In the genomic region with DNA sequence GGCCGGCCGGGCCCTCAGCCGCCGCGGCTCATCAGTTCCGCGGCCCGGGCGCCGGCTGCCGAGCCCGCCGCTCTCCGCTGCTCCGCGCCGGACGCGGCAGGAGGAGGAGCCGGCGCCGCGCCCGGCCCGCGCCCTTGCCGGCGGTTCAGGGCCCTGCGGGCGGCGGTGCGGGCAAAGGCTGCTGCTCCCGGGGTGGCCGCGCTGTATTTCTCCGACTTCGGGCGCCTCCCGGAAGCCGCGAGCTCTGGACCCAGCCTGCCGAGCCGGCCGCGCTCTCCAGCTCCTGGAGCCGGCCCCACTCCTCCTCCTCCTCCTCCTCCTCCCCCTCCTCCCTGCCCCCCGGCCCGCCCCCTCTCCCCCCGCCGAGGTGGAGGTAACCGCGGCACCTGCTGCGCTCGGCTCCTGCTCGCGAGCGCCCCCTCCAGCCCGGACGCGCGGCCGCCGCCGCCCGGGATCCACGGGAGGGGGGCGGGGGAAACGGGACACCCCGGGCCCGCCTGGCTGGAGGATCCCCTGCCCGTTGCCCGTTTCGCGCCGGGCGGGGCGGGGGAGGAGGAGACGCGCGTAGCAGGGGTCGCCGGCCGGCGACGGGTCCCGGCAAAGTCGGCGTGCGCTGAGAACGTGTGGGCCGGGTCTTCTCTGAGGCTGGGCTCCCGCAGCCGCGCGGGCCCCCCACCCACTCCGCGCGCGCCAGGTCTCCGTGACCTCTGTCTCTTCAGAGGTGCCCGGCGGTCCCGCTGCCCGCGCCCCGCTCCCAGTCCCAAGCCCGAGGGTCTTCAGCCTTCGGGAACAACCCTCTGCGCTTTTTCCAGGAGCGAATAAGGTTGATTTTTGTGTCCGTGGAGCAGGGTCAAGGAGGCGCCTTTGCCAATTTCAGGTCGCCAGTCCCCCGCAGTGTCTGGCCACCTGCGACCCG, we compare ENCODE assay signal across 1 cellular context.
TF ChIP-seq lines count a peak whose summit lies in the region.

A gene with protein sequence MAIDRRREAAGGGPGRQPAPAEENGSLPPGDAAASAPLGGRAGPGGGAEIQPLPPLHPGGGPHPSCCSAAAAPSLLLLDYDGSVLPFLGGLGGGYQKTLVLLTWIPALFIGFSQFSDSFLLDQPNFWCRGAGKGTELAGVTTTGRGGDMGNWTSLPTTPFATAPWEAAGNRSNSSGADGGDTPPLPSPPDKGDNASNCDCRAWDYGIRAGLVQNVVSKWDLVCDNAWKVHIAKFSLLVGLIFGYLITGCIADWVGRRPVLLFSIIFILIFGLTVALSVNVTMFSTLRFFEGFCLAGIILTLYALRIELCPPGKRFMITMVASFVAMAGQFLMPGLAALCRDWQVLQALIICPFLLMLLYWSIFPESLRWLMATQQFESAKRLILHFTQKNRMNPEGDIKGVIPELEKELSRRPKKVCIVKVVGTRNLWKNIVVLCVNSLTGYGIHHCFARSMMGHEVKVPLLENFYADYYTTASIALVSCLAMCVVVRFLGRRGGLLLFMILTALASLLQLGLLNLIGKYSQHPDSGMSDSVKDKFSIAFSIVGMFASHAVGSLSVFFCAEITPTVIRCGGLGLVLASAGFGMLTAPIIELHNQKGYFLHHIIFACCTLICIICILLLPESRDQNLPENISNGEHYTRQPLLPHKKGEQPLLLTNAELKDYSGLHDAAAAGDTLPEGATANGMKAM (minus strand): TSS at position 257 of the 916 bp plus-strand sequence. CDS start 491 bp downstream, outside the sequence.

TF ChIP-seq in K562, 482 proteins besides CTCF, POLR2A, EP300 and RAD21 (continued from another document and continues in another):
- TF ChIP-seq, protein P1, sequence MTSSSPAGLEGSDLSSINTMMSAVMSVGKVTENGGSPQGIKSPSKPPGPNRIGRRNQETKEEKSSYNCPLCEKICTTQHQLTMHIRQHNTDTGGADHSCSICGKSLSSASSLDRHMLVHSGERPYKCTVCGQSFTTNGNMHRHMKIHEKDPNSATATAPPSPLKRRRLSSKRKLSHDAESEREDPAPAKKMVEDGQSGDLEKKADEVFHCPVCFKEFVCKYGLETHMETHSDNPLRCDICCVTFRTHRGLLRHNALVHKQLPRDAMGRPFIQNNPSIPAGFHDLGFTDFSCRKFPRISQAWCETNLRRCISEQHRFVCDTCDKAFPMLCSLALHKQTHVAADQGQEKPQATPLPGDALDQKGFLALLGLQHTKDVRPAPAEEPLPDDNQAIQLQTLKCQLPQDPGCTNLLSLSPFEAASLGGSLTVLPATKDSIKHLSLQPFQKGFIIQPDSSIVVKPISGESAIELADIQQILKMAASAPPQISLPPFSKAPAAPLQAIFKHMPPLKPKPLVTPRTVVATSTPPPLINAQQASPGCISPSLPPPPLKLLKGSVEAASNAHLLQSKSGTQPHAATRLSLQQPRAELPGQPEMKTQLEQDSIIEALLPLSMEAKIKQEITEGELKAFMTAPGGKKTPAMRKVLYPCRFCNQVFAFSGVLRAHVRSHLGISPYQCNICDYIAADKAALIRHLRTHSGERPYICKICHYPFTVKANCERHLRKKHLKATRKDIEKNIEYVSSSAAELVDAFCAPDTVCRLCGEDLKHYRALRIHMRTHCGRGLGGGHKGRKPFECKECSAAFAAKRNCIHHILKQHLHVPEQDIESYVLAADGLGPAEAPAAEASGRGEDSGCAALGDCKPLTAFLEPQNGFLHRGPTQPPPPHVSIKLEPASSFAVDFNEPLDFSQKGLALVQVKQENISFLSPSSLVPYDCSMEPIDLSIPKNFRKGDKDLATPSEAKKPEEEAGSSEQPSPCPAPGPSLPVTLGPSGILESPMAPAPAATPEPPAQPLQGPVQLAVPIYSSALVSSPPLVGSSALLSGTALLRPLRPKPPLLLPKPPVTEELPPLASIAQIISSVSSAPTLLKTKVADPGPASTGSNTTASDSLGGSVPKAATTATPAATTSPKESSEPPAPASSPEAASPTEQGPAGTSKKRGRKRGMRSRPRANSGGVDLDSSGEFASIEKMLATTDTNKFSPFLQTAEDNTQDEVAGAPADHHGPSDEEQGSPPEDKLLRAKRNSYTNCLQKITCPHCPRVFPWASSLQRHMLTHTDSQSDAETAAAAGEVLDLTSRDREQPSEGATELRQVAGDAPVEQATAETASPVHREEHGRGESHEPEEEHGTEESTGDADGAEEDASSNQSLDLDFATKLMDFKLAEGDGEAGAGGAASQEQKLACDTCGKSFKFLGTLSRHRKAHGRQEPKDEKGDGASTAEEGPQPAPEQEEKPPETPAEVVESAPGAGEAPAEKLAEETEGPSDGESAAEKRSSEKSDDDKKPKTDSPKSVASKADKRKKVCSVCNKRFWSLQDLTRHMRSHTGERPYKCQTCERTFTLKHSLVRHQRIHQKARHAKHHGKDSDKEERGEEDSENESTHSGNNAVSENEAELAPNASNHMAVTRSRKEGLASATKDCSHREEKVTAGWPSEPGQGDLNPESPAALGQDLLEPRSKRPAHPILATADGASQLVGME (CRISPR knock-in tag; IDR thresholded peaks at IDR 0.05): no peak
- TF ChIP-seq BCL6 (CRISPR knock-in tag; IDR thresholded peaks at IDR 0.05): no peak
- no peak for TF ChIP-seq WHSC1 (IDR thresholded peaks at IDR 0.05; ENCODE audit: low read length)
- TF ChIP-seq CREB1 (IDR thresholded peaks at IDR 0.05): no peak; the same call in 1 of the 2 replicates
- peak; percentile 61; the same call in 1 of the 2 replicates for TF ChIP-seq CREB1 (CRISPR knock-in tag; IDR thresholded peaks at IDR 0.05)
- TF ChIP-seq, protein P2, sequence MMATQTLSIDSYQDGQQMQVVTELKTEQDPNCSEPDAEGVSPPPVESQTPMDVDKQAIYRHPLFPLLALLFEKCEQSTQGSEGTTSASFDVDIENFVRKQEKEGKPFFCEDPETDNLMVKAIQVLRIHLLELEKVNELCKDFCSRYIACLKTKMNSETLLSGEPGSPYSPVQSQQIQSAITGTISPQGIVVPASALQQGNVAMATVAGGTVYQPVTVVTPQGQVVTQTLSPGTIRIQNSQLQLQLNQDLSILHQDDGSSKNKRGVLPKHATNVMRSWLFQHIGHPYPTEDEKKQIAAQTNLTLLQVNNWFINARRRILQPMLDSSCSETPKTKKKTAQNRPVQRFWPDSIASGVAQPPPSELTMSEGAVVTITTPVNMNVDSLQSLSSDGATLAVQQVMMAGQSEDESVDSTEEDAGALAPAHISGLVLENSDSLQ (IDR thresholded peaks at IDR 0.05): no peak
- TF ChIP-seq MAZ (CRISPR knock-in tag; conservative IDR thresholded peaks at IDR 0.05 in 1 of 2, IDR thresholded peaks at IDR 0.05 in 1 of 2): peak; percentile 83 to 86
- TF ChIP-seq NR2C1 (IDR thresholded peaks at IDR 0.05): no peak
- no peak for TF ChIP-seq NR2C1 (tag; IDR thresholded peaks at IDR 0.05)
- no peak for TF ChIP-seq ZBTB12 (CRISPR knock-in tag; IDR thresholded peaks at IDR 0.05)
- TF ChIP-seq RBM25 (IDR thresholded peaks at IDR 0.05; ENCODE audit: low read depth, low read length, severe bottlenecking): peak; percentile 19
- TF ChIP-seq TEAD4 (IDR thresholded peaks at IDR 0.05; ENCODE audit: low read length): no peak
- no peak for TF ChIP-seq TEAD4 (CRISPR knock-in tag; IDR thresholded peaks at IDR 0.05; ENCODE audit: borderline replicate concordance)
- peak; percentile 13 for TF ChIP-seq CHD1 (IDR thresholded peaks at IDR 0.05; ENCODE audit: low read length)
- no peak for TF ChIP-seq ATF1 (CRISPR knock-in tag; IDR thresholded peaks at IDR 0.05)
- 0 out of 2 replicates have a peak, but pooled peaks have one; percentile 11 for TF ChIP-seq ATF1 (tag; IDR thresholded peaks at IDR 0.05)
- no peak for TF ChIP-seq PHF21A (IDR thresholded peaks at IDR 0.05; ENCODE audit: borderline replicate concordance, low read depth)
- TF ChIP-seq RBM22 (IDR thresholded peaks at IDR 0.05; ENCODE audit: low read depth, low read length, poor library complexity, severe bottlenecking): no peak
- TF ChIP-seq EZH2 (IDR thresholded peaks at IDR 0.05; ENCODE audit: borderline replicate concordance, low read depth, low read length): no peak
- TF ChIP-seq MTA3 (IDR thresholded peaks at IDR 0.05; ENCODE audit: borderline replicate concordance): 0 out of 2 replicates have a peak, but pooled peaks have one; percentile 44
- no peak for TF ChIP-seq ZNF316 (IDR thresholded peaks at IDR 0.05)
- TF ChIP-seq NEUROD1 (IDR thresholded peaks at IDR 0.05; ENCODE audit: borderline replicate concordance, low read depth, low read length, partially characterized antibody): peak; percentile 61
- no peak for TF ChIP-seq ILK (tag; IDR thresholded peaks at IDR 0.05; ENCODE audit: borderline replicate concordance, low read depth)
- peak; percentile 98 for TF ChIP-seq ZNF263 (CRISPR knock-in tag; IDR thresholded peaks at IDR 0.05; ENCODE audit: borderline replicate concordance)
- no peak for TF ChIP-seq ID3 (CRISPR knock-in tag; IDR thresholded peaks at IDR 0.05)
- TF ChIP-seq ID3 (tag; IDR thresholded peaks at IDR 0.05): 0 out of 2 replicates have a peak, but pooled peaks have one; percentile 28
- TF ChIP-seq ZNF740 (CRISPR knock-in tag; IDR thresholded peaks at IDR 0.05): peak; percentile 48; the same call in 1 of the 2 replicates
- TF ChIP-seq ZNF740 (tag; IDR thresholded peaks at IDR 0.05): peak in 1 of 2 experiments; percentile 54; a peak in 2 of 4 replicates
- TF ChIP-seq, protein P3, sequence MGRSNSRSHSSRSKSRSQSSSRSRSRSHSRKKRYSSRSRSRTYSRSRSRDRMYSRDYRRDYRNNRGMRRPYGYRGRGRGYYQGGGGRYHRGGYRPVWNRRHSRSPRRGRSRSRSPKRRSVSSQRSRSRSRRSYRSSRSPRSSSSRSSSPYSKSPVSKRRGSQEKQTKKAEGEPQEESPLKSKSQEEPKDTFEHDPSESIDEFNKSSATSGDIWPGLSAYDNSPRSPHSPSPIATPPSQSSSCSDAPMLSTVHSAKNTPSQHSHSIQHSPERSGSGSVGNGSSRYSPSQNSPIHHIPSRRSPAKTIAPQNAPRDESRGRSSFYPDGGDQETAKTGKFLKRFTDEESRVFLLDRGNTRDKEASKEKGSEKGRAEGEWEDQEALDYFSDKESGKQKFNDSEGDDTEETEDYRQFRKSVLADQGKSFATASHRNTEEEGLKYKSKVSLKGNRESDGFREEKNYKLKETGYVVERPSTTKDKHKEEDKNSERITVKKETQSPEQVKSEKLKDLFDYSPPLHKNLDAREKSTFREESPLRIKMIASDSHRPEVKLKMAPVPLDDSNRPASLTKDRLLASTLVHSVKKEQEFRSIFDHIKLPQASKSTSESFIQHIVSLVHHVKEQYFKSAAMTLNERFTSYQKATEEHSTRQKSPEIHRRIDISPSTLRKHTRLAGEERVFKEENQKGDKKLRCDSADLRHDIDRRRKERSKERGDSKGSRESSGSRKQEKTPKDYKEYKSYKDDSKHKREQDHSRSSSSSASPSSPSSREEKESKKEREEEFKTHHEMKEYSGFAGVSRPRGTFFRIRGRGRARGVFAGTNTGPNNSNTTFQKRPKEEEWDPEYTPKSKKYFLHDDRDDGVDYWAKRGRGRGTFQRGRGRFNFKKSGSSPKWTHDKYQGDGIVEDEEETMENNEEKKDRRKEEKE (IDR thresholded peaks at IDR 0.05; ENCODE audit: borderline replicate concordance in 1 of 2, control insufficient read depth in 1 of 2, low read depth in 2 of 2, low read length in 1 of 2): no peak
- TF ChIP-seq PHF8 (IDR thresholded peaks at IDR 0.05; ENCODE audit: borderline replicate concordance, low read length): peak; percentile 54; the same call in 1 of the 2 replicates
- peak; percentile 67 for TF ChIP-seq HMGN3 (IDR thresholded peaks at IDR 0.05; ENCODE audit: borderline replicate concordance, extremely low read depth, insufficient read length, low read depth, low read length)
- no peak for TF ChIP-seq NFYB (IDR thresholded peaks at IDR 0.05; ENCODE audit: extremely low read depth, insufficient read length)
- TF ChIP-seq, protein P4, sequence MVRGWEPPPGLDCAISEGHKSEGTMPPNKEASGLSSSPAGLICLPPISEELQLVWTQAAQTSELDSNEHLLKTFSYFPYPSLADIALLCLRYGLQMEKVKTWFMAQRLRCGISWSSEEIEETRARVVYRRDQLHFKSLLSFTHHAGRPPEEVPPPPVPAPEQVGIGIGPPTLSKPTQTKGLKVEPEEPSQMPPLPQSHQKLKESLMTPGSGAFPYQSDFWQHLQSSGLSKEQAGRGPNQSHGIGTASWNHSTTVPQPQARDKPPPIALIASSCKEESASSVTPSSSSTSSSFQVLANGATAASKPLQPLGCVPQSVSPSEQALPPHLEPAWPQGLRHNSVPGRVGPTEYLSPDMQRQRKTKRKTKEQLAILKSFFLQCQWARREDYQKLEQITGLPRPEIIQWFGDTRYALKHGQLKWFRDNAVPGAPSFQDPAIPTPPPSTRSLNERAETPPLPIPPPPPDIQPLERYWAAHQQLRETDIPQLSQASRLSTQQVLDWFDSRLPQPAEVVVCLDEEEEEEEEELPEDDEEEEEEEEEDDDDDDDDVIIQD (CRISPR knock-in tag; IDR thresholded peaks at IDR 0.05): no peak
- TF ChIP-seq, protein P5, sequence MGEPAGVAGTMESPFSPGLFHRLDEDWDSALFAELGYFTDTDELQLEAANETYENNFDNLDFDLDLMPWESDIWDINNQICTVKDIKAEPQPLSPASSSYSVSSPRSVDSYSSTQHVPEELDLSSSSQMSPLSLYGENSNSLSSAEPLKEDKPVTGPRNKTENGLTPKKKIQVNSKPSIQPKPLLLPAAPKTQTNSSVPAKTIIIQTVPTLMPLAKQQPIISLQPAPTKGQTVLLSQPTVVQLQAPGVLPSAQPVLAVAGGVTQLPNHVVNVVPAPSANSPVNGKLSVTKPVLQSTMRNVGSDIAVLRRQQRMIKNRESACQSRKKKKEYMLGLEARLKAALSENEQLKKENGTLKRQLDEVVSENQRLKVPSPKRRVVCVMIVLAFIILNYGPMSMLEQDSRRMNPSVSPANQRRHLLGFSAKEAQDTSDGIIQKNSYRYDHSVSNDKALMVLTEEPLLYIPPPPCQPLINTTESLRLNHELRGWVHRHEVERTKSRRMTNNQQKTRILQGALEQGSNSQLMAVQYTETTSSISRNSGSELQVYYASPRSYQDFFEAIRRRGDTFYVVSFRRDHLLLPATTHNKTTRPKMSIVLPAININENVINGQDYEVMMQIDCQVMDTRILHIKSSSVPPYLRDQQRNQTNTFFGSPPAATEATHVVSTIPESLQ (CRISPR knock-in tag; IDR thresholded peaks at IDR 0.05): no peak
- peak; percentile 50 for TF ChIP-seq HNRNPK (IDR thresholded peaks at IDR 0.05; ENCODE audit: low read depth, low read length, poor library complexity, severe bottlenecking)
